Comparison of ENCODE assay signal across 17 cellular contexts in genomic region chr9:110029815-110030480, GRCh38.
A peak's percentile ranks its signal among the peaks of the same experiment; 100 is the strongest.
DNase-seq lines count a peak whose midpoint lies in the region; ATAC-seq, FAIRE-seq and TF ChIP-seq lines count a peak whose summit lies in the region.
"Had no signal": no experiment of that assay in that cellular context is flagged by ENCODE, and none has a peak within 500 bp of the region (broad histone marks: within the 10 kb centered on the region; RNA-seq: fewer than 3 reads in every experiment).

No MANE protein-coding gene starts in this region.

- peak overlapping the region; percentile 69 for H3K4me2 ChIP-seq in astrocyte (ENCODE audit: low read length)
- no peak overlapping the region for H3K4me2 ChIP-seq in mesendoderm (ENCODE audit: low read length)

- H3K4me3 Mint-ChIP-seq in astrocyte (ENCODE audit: unreplicated experiment) (no peak overlapping the region), type B pancreatic cell (peak overlapping the region; percentile 18)
- H3K4me3 Mint-ChIP-seq: naive thymus-derived CD8-positive, alpha-beta T cell had no signal

- H3K4me1 Mint-ChIP-seq in astrocyte (ENCODE audit: low read depth, unreplicated experiment) = peaks cover 60% of the 10 kb centered on the region
- H3K4me1 Mint-ChIP-seq in type B pancreatic cell (ENCODE audit: unreplicated experiment) = peaks cover 43% of the 10 kb centered on the region

- no peak overlapping the region for H3K4ac ChIP-seq in mesendoderm (ENCODE audit: low read depth, low read length)

- no peaks in the 10 kb centered on the region for H3K27me3 ChIP-seq in astrocyte (ENCODE audit: insufficient read depth, low read length)
- no peaks in the 10 kb centered on the region for H3K27me3 ChIP-seq in mesendoderm (ENCODE audit: insufficient read depth, low read length, poor library complexity)

- peak; percentile 43 for FAIRE-seq in astrocyte (lab: Jason Lieb, UNC)
- FAIRE-seq: GM12891, GM19239, urothelium cell line had no signal

- no CpG with 5 or more reads among the region's 5 CpGs for WGBS in mesendoderm (ENCODE audit: extremely low coverage, insufficient coverage, low lambda C conversion rate)

- no peak overlapping the region for H2BK120ac ChIP-seq in mesendoderm (ENCODE audit: low read depth, low read length)

- H3K9ac ChIP-seq in astrocyte (ENCODE audit: low read length) (peak overlapping the region; percentile 41), mesendoderm (ENCODE audit: low read length) (no peak overlapping the region)

- H3K36me3 ChIP-seq in astrocyte (ENCODE audit: insufficient read depth, low read length) (no peaks in the 10 kb centered on the region), mesendoderm (ENCODE audit: control insufficient read depth, insufficient read depth, low read length) (no peaks in the 10 kb centered on the region)

- no peak overlapping the region for H3K18ac ChIP-seq in mesendoderm (ENCODE audit: low read length)

- H3K27me3 Mint-ChIP-seq in astrocyte (ENCODE audit: low read depth, unreplicated experiment) (no peaks in the 10 kb centered on the region), type B pancreatic cell (no peaks in the 10 kb centered on the region)

- H3K4me3 ChIP-seq in astrocyte (ENCODE audit: insufficient read depth, low read depth, low read length) (no peak overlapping the region), mesendoderm (ENCODE audit: low read length) (no peak overlapping the region)
- H3K4me3 ChIP-seq: skin epidermis had no signal

- intact Hi-C loops in Right ventricle myocardium inferior (cut with DNase I) (loop anchor here (5.0 kb wide), 1 partner anchor 108 kb away; no protein-coding TSS in a partner anchor), left ventricle myocardium superior (cut with micrococcal nuclease) (no loop called here)

- no peak overlapping the region for H2AFZ ChIP-seq in astrocyte (ENCODE audit: low read depth, low read length)

- H3K36me3 Mint-ChIP-seq in astrocyte (ENCODE audit: low read depth, unreplicated experiment) (peaks cover 4% of the 10 kb centered on the region), type B pancreatic cell (no peaks in the 10 kb centered on the region)
- H3K36me3 Mint-ChIP-seq: activated naive CD4-positive, alpha-beta T cell treated with anti-CD3 and anti-CD28 coated beads, Interleukin-2, amount 50 U/mL, for 72 hours; naive thymus-derived CD8-positive, alpha-beta T cell had no signal

- TF ChIP-seq CTCF in astrocyte (IDR thresholded peaks at IDR 0.05; ENCODE audit: insufficient read depth, low read depth, low read length) (no peak), type B pancreatic cell (conservative IDR thresholded peaks at IDR 0.05) (no peak)

- H3K56ac ChIP-seq in mesendoderm (ENCODE audit: low read length) = no peak overlapping the region

- H3K79me2 ChIP-seq in astrocyte (ENCODE audit: insufficient read depth, low read length) (no peaks in the 10 kb centered on the region), mesendoderm (ENCODE audit: control insufficient read depth, insufficient read depth, low read length) (no peaks in the 10 kb centered on the region)

- H3K9me3 Mint-ChIP-seq in astrocyte (ENCODE audit: unreplicated experiment) (no peaks in the 10 kb centered on the region), type B pancreatic cell (no peaks in the 10 kb centered on the region)

- H4K8ac ChIP-seq in mesendoderm (ENCODE audit: low read depth, low read length) = no peak overlapping the region

- H4K20me1 ChIP-seq in astrocyte (ENCODE audit: insufficient read depth, low read length) = no peaks in the 10 kb centered on the region

- no peak overlapping the region for H2AK5ac ChIP-seq in mesendoderm (ENCODE audit: low read length)

- peak overlapping the region; percentile 96 for H3K27ac ChIP-seq in astrocyte (ENCODE audit: low read depth, low read length)
- H3K27ac ChIP-seq in mesendoderm (ENCODE audit: low read depth, low read length) = no peak overlapping the region

- H3K79me1 ChIP-seq in mesendoderm (ENCODE audit: low read length) = no peaks in the 10 kb centered on the region

- peaks cover 61% of the 10 kb centered on the region for H3K4me1 ChIP-seq in astrocyte (ENCODE audit: insufficient read depth, low read length)
- H3K4me1 ChIP-seq in mesendoderm (ENCODE audit: control insufficient read depth, low read depth, low read length) = peaks cover 2% of the 10 kb centered on the region

- peak; percentile 8 for ATAC-seq in Right ventricle myocardium inferior
- ATAC-seq in left ventricle myocardium superior = no peak
- ATAC-seq in HG03442 (IDR thresholded peaks at IDR 0.05; ENCODE audit: unreplicated experiment) = no peak
- ATAC-seq: activated naive CD4-positive, alpha-beta T cell treated with anti-CD3 and anti-CD28 coated beads, Interleukin-2, amount 50 U/mL, for 72 hours had no signal

- H3K9me3 ChIP-seq in astrocyte (ENCODE audit: insufficient read depth, low read depth, low read length) = no peaks in the 10 kb centered on the region

- H2BK15ac ChIP-seq in mesendoderm (replicated peaks; ENCODE audit: low read depth) = no peak overlapping the region

- H3K27ac Mint-ChIP-seq in astrocyte (ENCODE audit: unreplicated experiment) (peak overlapping the region; percentile 89), type B pancreatic cell (peak overlapping the region; percentile 48)
- H3K27ac Mint-ChIP-seq: activated naive CD4-positive, alpha-beta T cell treated with anti-CD3 and anti-CD28 coated beads, Interleukin-2, amount 50 U/mL, for 72 hours had no signal

- DNase-seq in Right ventricle myocardium inferior (ENCODE audit: missing footprints) = no peak
- no peak for DNase-seq in left ventricle myocardium superior
- no peak for DNase-seq in astrocyte (ENCODE audit: low read depth)
- peak; percentile 22 for DNase-seq in mesendoderm
- no peak for DNase-seq in type B pancreatic cell (ENCODE audit: extremely low spot score, unreplicated experiment)
- no peak for DNase-seq in glomerular visceral epithelial cell (ENCODE audit: extremely low spot score)
- no peak for DNase-seq in 8988T
- DNase-seq: activated CD8-positive, alpha-beta memory T cell treated with anti-CD3 and anti-CD28 coated beads for 24 hours; DMS79; NCI-H1092 had no signal

- no peak overlapping the region for H3K23ac ChIP-seq in mesendoderm (ENCODE audit: low read length)

- H4K5ac ChIP-seq in mesendoderm (ENCODE audit: low read length) = no peak overlapping the region

- no peak overlapping the region for H2BK5ac ChIP-seq in mesendoderm (ENCODE audit: low read length)
